25 cellular contexts compared by ENCODE assay signal in genomic region chr6:166055801-166056200, GRCh38.
"Had no signal": no experiment of that assay in that cellular context is flagged by ENCODE, and none has a peak within 500 bp of the region (broad histone marks: within the 10 kb centered on the region; RNA-seq: fewer than 3 reads in every experiment).

No MANE protein-coding gene starts in this region.

- H3K4me1 ChIP-seq: gastrocnemius medialis, pancreas, prostate gland, upper lobe of left lung had no signal

- H3K79me2 ChIP-seq: hepatocyte had no signal

- H3K27me3 ChIP-seq: gastrocnemius medialis, heart left ventricle, hepatocyte, right atrium auricular region, sigmoid colon, tibial nerve, upper lobe of left lung had no signal

- DNase-seq: dermis blood vessel endothelial cell; effector memory CD8-positive, alpha-beta T cell; gastrocnemius medialis; heart left ventricle; kidney; mesenchymal stem cell; midbrain; naive thymus-derived CD8-positive, alpha-beta T cell; nephron progenitor cell; occipital lobe; pancreas; sigmoid colon; stimulated activated CD4-positive, alpha-beta T cell treated with anti-CD3 and anti-CD28 coated beads, Interleukin-2, amount 100 ng/mL, for 24 hours; stimulated activated CD4-positive, alpha-beta T cell treated with anti-CD3 and anti-CD28 coated beads, Interleukin-4, amount 100 ng/mL, for 24 hours; stimulated activated naive CD8-positive, alpha-beta T cell treated with anti-CD3 and anti-CD28 coated beads, Interleukin-15, Interleukin-2, amounts not matched to agents 100 U/mL and 50 U/mL, for 24 hours; substantia nigra; upper lobe of left lung had no signal

- ATAC-seq: effector memory CD8-positive, alpha-beta T cell; gastrocnemius medialis; left lobe of liver; naive thymus-derived CD8-positive, alpha-beta T cell; pancreas; stimulated activated effector memory CD8-positive, alpha-beta T cell treated with anti-CD3 and anti-CD28 coated beads, Interleukin-12 subunit alpha, Interleukin-12 subunit beta, amount 100 ng/mL, for 72 hours; stimulated activated naive CD8-positive, alpha-beta T cell treated with anti-CD3 and anti-CD28 coated beads, Interleukin-15, Interleukin-2, amounts not matched to agents 100 U/mL and 50 U/mL, for 24 hours had no signal

- H3K9me3 ChIP-seq: prostate gland had no signal

- H2AFZ ChIP-seq: hepatocyte had no signal

- H3K4me2 ChIP-seq: hepatocyte had no signal

- H3K36me3 ChIP-seq: gastrocnemius medialis, heart left ventricle, pancreas, prostate gland, right atrium auricular region, sigmoid colon, thoracic aorta, tibial nerve, upper lobe of left lung had no signal

- H3K4me3 ChIP-seq: coronary artery, gastrocnemius medialis, heart left ventricle, hepatocyte, pancreas, prostate gland, right atrium auricular region, sigmoid colon, thoracic aorta, tibial nerve, upper lobe of left lung had no signal

- H3K27ac ChIP-seq: coronary artery, gastrocnemius medialis, hepatocyte, pancreas, prostate gland, thoracic aorta, tibial nerve, upper lobe of left lung had no signal
